Comparison of ENCODE assay signal across 10 cellular contexts in the genomic region with DNA sequence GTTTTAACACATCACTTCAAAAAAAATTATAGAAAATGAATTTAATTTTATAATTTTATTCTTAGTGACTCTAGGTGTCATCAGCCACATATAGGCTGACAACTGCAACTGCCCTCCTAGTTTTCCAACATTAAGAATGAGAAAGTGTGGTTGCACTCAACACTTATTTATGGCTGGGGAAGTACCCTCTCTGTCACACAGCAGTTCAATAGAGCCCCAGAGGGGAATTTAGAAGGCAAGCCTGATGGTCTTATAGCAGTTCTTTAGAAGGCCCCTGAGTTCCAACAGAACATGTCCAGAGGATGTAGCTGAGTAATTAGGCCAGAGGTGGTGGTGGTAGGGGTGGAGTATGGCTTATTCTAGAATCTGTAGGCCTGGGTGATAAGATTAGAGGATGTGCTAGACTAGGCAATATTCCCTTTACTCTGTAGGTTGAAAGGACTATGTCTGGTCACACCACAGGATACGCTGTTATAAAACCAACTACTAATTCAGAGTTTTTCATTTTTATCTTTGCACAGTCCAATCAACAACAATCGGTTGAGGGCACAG.
DNase-seq lines count a peak whose midpoint lies in the region; ATAC-seq and TF ChIP-seq lines count a peak whose summit lies in the region.
"Had no signal": no experiment of that assay in that cellular context is flagged by ENCODE, and none has a peak within 500 bp of the region (broad histone marks: within the 10 kb centered on the region; RNA-seq: fewer than 3 reads in every experiment).

No MANE protein-coding gene starts in this region.

- TF ChIP-seq CTCF in GM13976 (IDR thresholded peaks at IDR 0.05; ENCODE audit: borderline replicate concordance, control extremely low read depth, extremely low read depth, insufficient read depth, missing control alignments) (no peak), OCI-LY3 (IDR thresholded peaks at IDR 0.05; ENCODE audit: low read depth, low read length) (peak; percentile 15)

- no peaks in the 10 kb centered on the region for H3K9me3 ChIP-seq in OCI-LY3 (ENCODE audit: insufficient read depth, low read length)

- peak; percentile 62 for DNase-seq in GM13976 (ENCODE audit: low spot score)
- DNase-seq in left colon: no peak
- DNase-seq in GM03348 (ENCODE audit: low spot score): no peak
- no peak for DNase-seq in DMS79 treated with DMSO at 0.1 percent for 48 hours (lab: John Stamatoyannopoulos, UW)
- no peak for DNase-seq in HCEC 1CT
- DNase-seq: CD4-positive, alpha-beta T cell; NCI-H2107 had no signal

- no peaks in the 10 kb centered on the region for H4K20me1 ChIP-seq in OCI-LY3 (ENCODE audit: insufficient read depth, low read length)

- H3K4me3 ChIP-seq in OCI-LY3 (ENCODE audit: low read length): no peak overlapping the region

- intact Hi-C loops in left colon (cut with DNase I, micrococcal nuclease): no loop called here

- H3K27ac ChIP-seq in OCI-LY3 (ENCODE audit: low read length): no peak overlapping the region

- no peak overlapping the region for H2AFZ ChIP-seq in OCI-LY3 (ENCODE audit: low read depth, low read length)

- peaks cover 15% of the 10 kb centered on the region for H3K4me1 ChIP-seq in OCI-LY3 (ENCODE audit: low read length)

- H3K27me3 ChIP-seq in OCI-LY3 (ENCODE audit: low read depth, low read length): no peaks in the 10 kb centered on the region

- in situ Hi-C loops in GM13976 (cut with MboI; ENCODE audit: low sequenced_read_pairs, unreplicated experiment): no loop called here

- H3K79me2 ChIP-seq in OCI-LY3 (ENCODE audit: low read length): no peaks in the 10 kb centered on the region

- peak; percentile 91 for ATAC-seq in GM19328 (IDR thresholded peaks at IDR 0.05; ENCODE audit: unreplicated experiment)
- ATAC-seq in HG02884 (IDR thresholded peaks at IDR 0.05; ENCODE audit: unreplicated experiment): peak; percentile 97
- ATAC-seq in left colon: no peak

- no peak overlapping the region for H3K9ac ChIP-seq in OCI-LY3 (ENCODE audit: low read length)

- H3K4me2 ChIP-seq in OCI-LY3 (ENCODE audit: low read length): peak overlapping the region; percentile 64

- no peaks in the 10 kb centered on the region for H3K36me3 ChIP-seq in OCI-LY3 (replicated peaks; ENCODE audit: low read depth, low read length)
